In the genomic region with DNA sequence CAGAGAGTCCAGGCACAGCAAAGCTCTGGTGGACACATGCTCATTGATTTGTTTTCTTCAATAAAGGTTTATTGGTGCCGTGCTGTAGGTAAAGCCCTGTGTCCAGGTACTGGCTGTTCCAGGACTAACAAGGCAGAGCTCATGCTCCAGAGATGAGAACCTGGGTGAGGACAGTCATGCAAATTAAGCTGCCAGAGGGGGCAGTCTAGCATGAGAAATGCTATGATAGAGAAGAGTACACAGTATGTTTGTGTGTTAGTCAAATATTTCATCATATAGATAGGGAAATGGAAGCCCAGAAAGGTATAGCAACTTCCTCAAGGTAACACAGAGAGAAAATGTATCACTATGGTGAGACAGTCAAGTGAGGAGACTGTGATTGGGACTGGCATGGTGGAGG, we compare ENCODE assay signal across 15 cellular contexts. TPM values are rescaled to one million over a fixed set of nuclear protein-coding genes. Genes with fewer than 3 reads are reported as not detected.
"Had no signal": no experiment of that assay in that cellular context is flagged by ENCODE, and none has a peak within 500 bp of the region (broad histone marks: within the 10 kb centered on the region; RNA-seq: fewer than 3 reads in every experiment).

No MANE protein-coding gene starts in this region.

RNA-seq across cellular contexts. Expression of gene FAM236B, which starts 5.7 kb away (rescaled TPM):
- total RNA-seq: activated CD4-positive, alpha-beta memory T cell treated with anti-CD3 and anti-CD28 coated beads for 36 hours; activated CD4-positive, alpha-beta T cell treated with anti-CD3 and anti-CD28 coated beads, Interleukin-2, amount 10 ng/mL, durations not matched to agents 24 days and 14 days; activated CD8-positive, alpha-beta memory T cell treated with anti-CD3 and anti-CD28 coated beads for 36 hours; activated CD8-positive, alpha-beta T cell treated with anti-CD3 and anti-CD28 coated beads for 36 hours; activated naive CD8-positive, alpha-beta T cell treated with anti-CD3 and anti-CD28 coated beads, Interleukin-2, amount 10 ng/mL, durations not matched to agents 7 days and 5 days; activated T-cell treated with anti-CD3 and anti-CD28 coated beads, Interleukin-2, amount 50 U/mL, for 4 hours; activated T-helper 2 cell treated with anti-CD3 and anti-CD28 coated beads, Interferon-gamma antibody, Interleukin-2, Interleukin-4, amounts not matched to agents 10 μg/mL and 5 μg/mL and 100 μg/mL, durations not matched to agents 14 hours and 24 hours and 36 hours; ascending aorta; bronchial epithelial cell; cardiac muscle cell; chondrocyte; T-helper 17 cell; T-helper 2 cell treated with Interferon-gamma antibody and Interleukin-4, amounts not matched to agents 100 ng/mL and 5 ng/mL, for 36 hours; WTC11 had no signal
- polyA plus RNA-seq: adipose tissue, cardiac muscle cell had no signal

RNA-seq across cellular contexts. Expression of gene DMRTC1B, which starts 11.5 kb away (rescaled TPM):
- total RNA-seq: activated CD4-positive, alpha-beta memory T cell treated with anti-CD3 and anti-CD28 coated beads for 36 hours; activated CD4-positive, alpha-beta T cell treated with anti-CD3 and anti-CD28 coated beads, Interleukin-2, amount 10 ng/mL, durations not matched to agents 24 days and 14 days; activated CD8-positive, alpha-beta memory T cell treated with anti-CD3 and anti-CD28 coated beads for 36 hours; activated CD8-positive, alpha-beta T cell treated with anti-CD3 and anti-CD28 coated beads for 36 hours; activated T-cell treated with anti-CD3 and anti-CD28 coated beads, Interleukin-2, amount 50 U/mL, for 4 hours; activated T-helper 2 cell treated with anti-CD3 and anti-CD28 coated beads, Interferon-gamma antibody, Interleukin-2, Interleukin-4, amounts not matched to agents 10 μg/mL and 5 μg/mL and 100 μg/mL, durations not matched to agents 14 hours and 24 hours and 36 hours; ascending aorta; bronchial epithelial cell; chondrocyte; T-helper 2 cell treated with Interferon-gamma antibody and Interleukin-4, amounts not matched to agents 100 ng/mL and 5 ng/mL, for 36 hours had no signal

RNA-seq across cellular contexts. Expression of gene FAM236D, which starts 19.9 kb away (rescaled TPM):
- total RNA-seq: activated CD4-positive, alpha-beta memory T cell treated with anti-CD3 and anti-CD28 coated beads for 36 hours; activated CD4-positive, alpha-beta T cell treated with anti-CD3 and anti-CD28 coated beads, Interleukin-2, amount 10 ng/mL, durations not matched to agents 24 days and 14 days; activated CD8-positive, alpha-beta memory T cell treated with anti-CD3 and anti-CD28 coated beads for 36 hours; activated CD8-positive, alpha-beta T cell treated with anti-CD3 and anti-CD28 coated beads for 36 hours; activated naive CD8-positive, alpha-beta T cell treated with anti-CD3 and anti-CD28 coated beads, Interleukin-2, amount 10 ng/mL, durations not matched to agents 7 days and 5 days; activated T-cell treated with anti-CD3 and anti-CD28 coated beads, Interleukin-2, amount 50 U/mL, for 4 hours; activated T-helper 2 cell treated with anti-CD3 and anti-CD28 coated beads, Interferon-gamma antibody, Interleukin-2, Interleukin-4, amounts not matched to agents 10 μg/mL and 5 μg/mL and 100 μg/mL, durations not matched to agents 14 hours and 24 hours and 36 hours; ascending aorta; bronchial epithelial cell; cardiac muscle cell; chondrocyte; T-helper 17 cell; T-helper 2 cell treated with Interferon-gamma antibody and Interleukin-4, amounts not matched to agents 100 ng/mL and 5 ng/mL, for 36 hours; WTC11 had no signal
- polyA plus RNA-seq: adipose tissue, cardiac muscle cell had no signal
